1 cellular context compared by ENCODE assay signal in the genomic region with DNA sequence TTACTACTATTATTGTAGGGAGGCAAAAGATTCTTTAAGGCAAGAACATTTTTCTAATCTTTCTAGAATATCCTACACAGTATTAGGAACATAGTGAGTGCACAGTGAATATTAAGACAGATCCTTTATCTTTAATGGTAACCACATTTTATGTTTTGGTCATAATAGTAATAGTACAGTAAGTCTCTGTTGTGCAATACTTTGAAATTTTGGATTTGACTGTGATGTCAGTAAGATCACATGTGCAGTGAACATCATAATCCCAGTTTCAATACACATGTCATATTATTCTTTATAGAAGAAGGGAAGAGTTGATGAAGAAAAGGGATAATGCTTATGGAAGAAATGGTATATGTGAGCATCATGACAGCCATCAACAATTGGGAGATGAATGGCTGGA.
TF ChIP-seq lines count a peak whose summit lies in the region.

No MANE protein-coding gene starts in this region.

TF ChIP-seq in IMR-90, 13 proteins besides CTCF, POLR2A, EP300 and RAD21:
- TF ChIP-seq, protein P1, sequence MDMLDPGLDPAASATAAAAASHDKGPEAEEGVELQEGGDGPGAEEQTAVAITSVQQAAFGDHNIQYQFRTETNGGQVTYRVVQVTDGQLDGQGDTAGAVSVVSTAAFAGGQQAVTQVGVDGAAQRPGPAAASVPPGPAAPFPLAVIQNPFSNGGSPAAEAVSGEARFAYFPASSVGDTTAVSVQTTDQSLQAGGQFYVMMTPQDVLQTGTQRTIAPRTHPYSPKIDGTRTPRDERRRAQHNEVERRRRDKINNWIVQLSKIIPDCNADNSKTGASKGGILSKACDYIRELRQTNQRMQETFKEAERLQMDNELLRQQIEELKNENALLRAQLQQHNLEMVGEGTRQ (IDR thresholded peaks at IDR 0.05; ENCODE audit: low read depth, low read length) = 0 out of 2 replicates have a peak, but pooled peaks have one; percentile 7
- TF ChIP-seq CEBPB (IDR thresholded peaks at IDR 0.05; ENCODE audit: low read depth, low read length) = peak; percentile 90
- no peak for TF ChIP-seq MXI1 (IDR thresholded peaks at IDR 0.05; ENCODE audit: borderline replicate concordance, low read depth, low read length)
- no peak for TF ChIP-seq MAFK (IDR thresholded peaks at IDR 0.05; ENCODE audit: low read depth, low read length)
TF ChIP-seq in IMR-90: peak in this region for 2.
